ENCODE assay signal across 1 cellular context in the genomic region with DNA sequence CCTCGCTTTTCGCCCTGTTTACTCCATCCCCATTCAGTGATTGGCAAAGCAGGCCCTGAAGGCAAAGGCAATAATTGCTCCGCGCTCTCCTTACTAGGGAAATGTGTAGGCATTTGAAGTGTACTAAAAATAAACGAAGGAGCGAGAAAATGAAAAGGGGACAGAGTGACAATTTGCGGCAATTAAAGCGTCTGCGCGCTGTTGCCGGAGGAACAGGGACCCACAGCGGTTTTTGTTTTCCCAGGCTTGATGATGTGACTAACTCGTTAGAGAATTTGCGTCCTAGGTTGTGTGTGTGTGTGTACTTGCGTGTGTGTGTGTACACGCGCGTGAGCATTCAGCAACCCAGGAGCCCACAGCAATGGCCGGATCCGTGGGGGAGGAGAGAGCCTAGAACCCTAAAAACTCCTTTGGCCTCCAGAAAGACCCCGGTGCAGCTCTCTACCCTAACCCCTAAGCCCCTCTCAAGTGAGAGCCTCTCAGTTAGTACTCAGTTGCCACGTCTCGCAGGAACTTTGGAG.
A peak's percentile ranks its signal among the peaks of the same experiment; 100 is the strongest.
TF ChIP-seq lines count a peak whose summit lies in the region.

No MANE protein-coding gene starts in this region.

TF ChIP-seq in GM23338, 12 proteins besides CTCF, POLR2A, EP300 and RAD21 (continued from another document):
- TF ChIP-seq ZNF462 (CRISPR knock-in tag; IDR thresholded peaks at IDR 0.05) (no peak), EZH2phosphoT487 (IDR thresholded peaks at IDR 0.05; ENCODE audit: unreplicated experiment) (no peak), EZH2 (IDR thresholded peaks at IDR 0.05; ENCODE audit: low read depth, unreplicated experiment) (peak; percentile 82)
